In genomic region chr2:178477443-178478099, GRCh38 we compare ENCODE assay signal across 8 cellular contexts.
DNase-seq lines count a peak whose midpoint lies in the region; ATAC-seq and TF ChIP-seq lines count a peak whose summit lies in the region.

No MANE protein-coding gene starts in this region.

- no peak for ATAC-seq in effector memory CD8-positive, alpha-beta T cell (replicated peaks)
- no peak for ATAC-seq in GM21737 (IDR thresholded peaks at IDR 0.05; ENCODE audit: unreplicated experiment)

- peak overlapping the region; percentile 98 for H3K4me3 ChIP-seq in GM08714 (ENCODE audit: low read length)

- POLR2A ChIA-PET in HEK293T (lab: Yijun Ruan, JAX): no interaction called here

- no peaks in the 10 kb centered on the region for H3K9me3 Mint-ChIP-seq in effector memory CD8-positive, alpha-beta T cell

- peak overlapping the region; percentile 95 to 100 for H3K4me3 Mint-ChIP-seq in effector memory CD8-positive, alpha-beta T cell

- peak overlapping the region in 1 of 2 donors; percentile 41 for H3K27ac Mint-ChIP-seq in effector memory CD8-positive, alpha-beta T cell

- peaks cover 30 to 36% of the 10 kb centered on the region in 2 donors for H3K4me1 Mint-ChIP-seq in effector memory CD8-positive, alpha-beta T cell (ENCODE audit: low read depth in 2 of 2)

- DNase-seq in NCI-H82 (lab: John Stamatoyannopoulos, UW) (peak; percentile 58), pons (ENCODE audit: low spot score) (peak; percentile 35), SHP77 treated with DMSO at 0.1 percent for 48 hours (lab: John Stamatoyannopoulos, UW) (no peak), HEK293T (ENCODE audit: extremely low spot score) (no peak), HCEC 1CT (no peak)
- DNase-seq in effector memory CD8-positive, alpha-beta T cell: no peak

- CTCF ChIA-PET in HEK293T (lab: Yijun Ruan, JAX): no interaction called here

- peaks cover 19% of the 10 kb centered on the region for H3K36me3 Mint-ChIP-seq in effector memory CD8-positive, alpha-beta T cell (ENCODE audit: insufficient read depth)

- H3K27me3 Mint-ChIP-seq in effector memory CD8-positive, alpha-beta T cell: no peaks in the 10 kb centered on the region

TF ChIP-seq in HEK293T, 16 proteins besides CTCF, POLR2A, EP300 and RAD21:
- TF ChIP-seq ARNT (IDR thresholded peaks at IDR 0.05) (no peak), TARDBP (IDR thresholded peaks at IDR 0.05) (no peak), FOXK2 (IDR thresholded peaks at IDR 0.05) (no peak), LEF1 (IDR thresholded peaks at IDR 0.05; ENCODE audit: borderline replicate concordance) (no peak), L3MBTL2 (conservative IDR thresholded peaks at IDR 0.05) (no peak), ZNF384 (IDR thresholded peaks at IDR 0.05) (no peak), SP1 (IDR thresholded peaks at IDR 0.05) (no peak), FOXA1 (IDR thresholded peaks at IDR 0.05) (no peak), CTBP1 (IDR thresholded peaks at IDR 0.05; ENCODE audit: borderline replicate concordance) (no peak), HDGF (IDR thresholded peaks at IDR 0.05; ENCODE audit: borderline replicate concordance) (no peak)

Comparison
In these comparisons a context has a peak if more than half of its experiments do, and no peak if none do; other contexts are left out.
1. DNase-seq: peak in NCI-H82 (single experiment) and pons (single experiment); none in effector memory CD8-positive, alpha-beta T cell (0 of 3), SHP77 treated with DMSO at 0.1 percent for 48 hours (single experiment), HEK293T (single experiment) and HCEC 1CT (single experiment).